17 cellular contexts compared by ENCODE assay signal in the genomic region with DNA sequence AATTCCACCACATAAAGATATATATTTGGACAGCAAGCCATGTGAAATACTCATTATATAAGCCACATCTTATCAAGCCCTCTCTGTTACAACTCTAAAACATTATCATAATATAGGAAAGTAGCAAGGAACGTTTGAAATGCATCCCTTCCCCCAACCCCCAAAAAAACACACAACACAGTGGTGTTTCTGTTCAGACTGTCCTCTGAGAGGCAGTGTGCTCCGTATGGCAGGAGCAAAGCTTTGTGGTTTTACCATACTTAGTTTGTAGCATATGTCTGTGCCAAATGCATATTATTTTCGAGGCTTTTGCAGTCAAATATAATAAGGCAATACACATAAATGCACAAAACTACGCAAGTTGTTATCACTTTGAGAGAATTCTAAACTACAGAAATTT.
DNase-seq lines count a peak whose midpoint lies in the region; ATAC-seq and TF ChIP-seq lines count a peak whose summit lies in the region.
"Had no signal": no experiment of that assay in that cellular context is flagged by ENCODE, and none has a peak within 500 bp of the region (broad histone marks: within the 10 kb centered on the region; RNA-seq: fewer than 3 reads in every experiment).

No MANE protein-coding gene starts in this region.

- H3K4me3 Mint-ChIP-seq in type B pancreatic cell, result no peak overlapping the region
- H3K4me3 Mint-ChIP-seq: activated CD8-positive, alpha-beta T cell treated with anti-CD3 and anti-CD28 coated beads, Interleukin-2, amount 10 ng/mL, durations not matched to agents 7 days and 5 days; activated naive CD8-positive, alpha-beta T cell treated with anti-CD3 and anti-CD28 coated beads, Interleukin-2, amount 50 U/mL, for 24 hours; CD8-positive, alpha-beta memory T cell; memory B cell; T-helper 1 cell treated with Interleukin-12 subunit alpha and Interleukin-12 subunit beta and Interleukin-4 antibody, amounts not matched to agents 30 μg/mL and 1 μg/mL, for 36 hours had no signal

- H3K4me3 ChIP-seq in RWPE2 (ENCODE audit: severe bottlenecking) (no peak overlapping the region), esophagus squamous epithelium (no peak overlapping the region)
- H3K4me3 ChIP-seq: gastroesophageal sphincter had no signal

- ATAC-seq in left ventricle myocardium superior (peak; percentile 41), Right ventricle myocardium superior (ENCODE audit: poor library complexity) (no peak), RWPE2 (ENCODE audit: low read depth) (no peak), HG03039 (IDR thresholded peaks at IDR 0.05; ENCODE audit: unreplicated experiment) (no peak)
- ATAC-seq: activated CD8-positive, alpha-beta T cell treated with anti-CD3 and anti-CD28 coated beads, Interleukin-2, amount 10 ng/mL, durations not matched to agents 7 days and 5 days; activated naive CD8-positive, alpha-beta T cell treated with anti-CD3 and anti-CD28 coated beads, Interleukin-2, amount 50 U/mL, for 24 hours; gastroesophageal sphincter; HCT116 had no signal

- H3K36me3 ChIP-seq in RWPE2 (ENCODE audit: low read depth), result no peaks in the 10 kb centered on the region
- H3K36me3 ChIP-seq in esophagus squamous epithelium, result no peaks in the 10 kb centered on the region
- H3K36me3 ChIP-seq: gastroesophageal sphincter had no signal

- peaks cover 6% of the 10 kb centered on the region for H3K4me1 Mint-ChIP-seq in type B pancreatic cell (ENCODE audit: unreplicated experiment)

- peaks cover 2% of the 10 kb centered on the region for H3K36me3 Mint-ChIP-seq in type B pancreatic cell
- H3K36me3 Mint-ChIP-seq: CD8-positive, alpha-beta memory T cell had no signal

- H3K27ac Mint-ChIP-seq in type B pancreatic cell, result peak overlapping the region; percentile 1
- H3K27ac Mint-ChIP-seq: activated CD8-positive, alpha-beta T cell treated with anti-CD3 and anti-CD28 coated beads, Interleukin-2, amount 10 ng/mL, durations not matched to agents 7 days and 5 days; activated naive CD8-positive, alpha-beta T cell treated with anti-CD3 and anti-CD28 coated beads, Interleukin-2, amount 50 U/mL, for 24 hours; memory B cell; T-helper 1 cell treated with Interleukin-12 subunit alpha and Interleukin-12 subunit beta and Interleukin-4 antibody, amounts not matched to agents 30 μg/mL and 1 μg/mL, for 36 hours had no signal

- WGBS in esophagus squamous epithelium, 2 donors, result 71 to 77% methylated on average over 4 of the region's 4 CpGs

- no peak for TF ChIP-seq CTCF in RWPE2 (IDR thresholded peaks at IDR 0.05; ENCODE audit: poor library complexity, severe bottlenecking)
- TF ChIP-seq CTCF in esophagus squamous epithelium (IDR thresholded peaks at IDR 0.05), result no peak
- TF ChIP-seq CTCF in type B pancreatic cell (conservative IDR thresholded peaks at IDR 0.05), result no peak

- no peak for TF ChIP-seq POLR2A in esophagus squamous epithelium (IDR thresholded peaks at IDR 0.05)

- H3K9me3 ChIP-seq in RWPE2 (ENCODE audit: severe bottlenecking) (no peaks in the 10 kb centered on the region), esophagus squamous epithelium (no peaks in the 10 kb centered on the region)
- H3K9me3 ChIP-seq: gastroesophageal sphincter had no signal

- peaks cover 61% of the 10 kb centered on the region for H3K4me1 ChIP-seq in RWPE2 (ENCODE audit: insufficient read depth, poor library complexity, severe bottlenecking)
- peaks cover 0 to 38% (median 7%) of the 10 kb centered on the region in 3 donors for H3K4me1 ChIP-seq in esophagus squamous epithelium

- no peaks in the 10 kb centered on the region for H3K27me3 Mint-ChIP-seq in type B pancreatic cell
- H3K27me3 Mint-ChIP-seq: activated naive CD8-positive, alpha-beta T cell treated with anti-CD3 and anti-CD28 coated beads, Interleukin-2, amount 50 U/mL, for 24 hours; memory B cell had no signal

- peak overlapping the region; percentile 95 for H3K27ac ChIP-seq in RWPE2 (ENCODE audit: poor library complexity, severe bottlenecking)
- H3K27ac ChIP-seq in esophagus squamous epithelium, result peak overlapping the region in 3 of 4 donors; percentile 60 to 83 (median 71)
- H3K27ac ChIP-seq: gastroesophageal sphincter had no signal

- DNase-seq in left ventricle myocardium superior (no peak), Right ventricle myocardium superior (no peak), RWPE2 (ENCODE audit: low spot score) (no peak), esophagus squamous epithelium (lab: John Stamatoyannopoulos, UW) (no peak), type B pancreatic cell (ENCODE audit: extremely low spot score, unreplicated experiment) (no peak), NCI-H748 treated with DMSO at 0.1 percent for 48 hours (lab: John Stamatoyannopoulos, UW) (no peak)
- DNase-seq in stimulated activated CD4-positive, alpha-beta T cell treated with anti-CD3 and anti-CD28 coated beads, Interleukin-2, amount 100 ng/mL, for 24 hours, result no peak
- DNase-seq: activated CD8-positive, alpha-beta T cell treated with anti-CD3 and anti-CD28 coated beads, Interleukin-2, amount 10 ng/mL, durations not matched to agents 7 days and 5 days; activated naive CD8-positive, alpha-beta T cell treated with anti-CD3 and anti-CD28 coated beads, Interleukin-2, amount 50 U/mL, for 24 hours; CD8-positive, alpha-beta memory T cell; NCI-H1105; RPMI8226 had no signal

- intact Hi-C loops in left ventricle myocardium superior (cut with micrococcal nuclease), result loop anchor here (10.0 kb wide), 1 partner anchor 148 kb away; no protein-coding TSS in a partner anchor
- intact Hi-C loops in Right ventricle myocardium superior (cut with DNase I), result no loop called here
- intact Hi-C loops in esophagus squamous epithelium (cut with DNase I), result no loop called here

- H3K27me3 ChIP-seq in RWPE2 (ENCODE audit: insufficient read depth, poor library complexity, severe bottlenecking) (no peaks in the 10 kb centered on the region), esophagus squamous epithelium (no peaks in the 10 kb centered on the region)
- H3K27me3 ChIP-seq: gastroesophageal sphincter had no signal

- H3K9me3 Mint-ChIP-seq in type B pancreatic cell, result peaks cover 2% of the 10 kb centered on the region
- H3K9me3 Mint-ChIP-seq: activated naive CD8-positive, alpha-beta T cell treated with anti-CD3 and anti-CD28 coated beads, Interleukin-2, amount 50 U/mL, for 24 hours; CD8-positive, alpha-beta memory T cell; T-helper 1 cell treated with Interleukin-12 subunit alpha and Interleukin-12 subunit beta and Interleukin-4 antibody, amounts not matched to agents 30 μg/mL and 1 μg/mL, for 36 hours had no signal
